ENCODE assay signal across 2 cellular contexts in the genomic region with DNA sequence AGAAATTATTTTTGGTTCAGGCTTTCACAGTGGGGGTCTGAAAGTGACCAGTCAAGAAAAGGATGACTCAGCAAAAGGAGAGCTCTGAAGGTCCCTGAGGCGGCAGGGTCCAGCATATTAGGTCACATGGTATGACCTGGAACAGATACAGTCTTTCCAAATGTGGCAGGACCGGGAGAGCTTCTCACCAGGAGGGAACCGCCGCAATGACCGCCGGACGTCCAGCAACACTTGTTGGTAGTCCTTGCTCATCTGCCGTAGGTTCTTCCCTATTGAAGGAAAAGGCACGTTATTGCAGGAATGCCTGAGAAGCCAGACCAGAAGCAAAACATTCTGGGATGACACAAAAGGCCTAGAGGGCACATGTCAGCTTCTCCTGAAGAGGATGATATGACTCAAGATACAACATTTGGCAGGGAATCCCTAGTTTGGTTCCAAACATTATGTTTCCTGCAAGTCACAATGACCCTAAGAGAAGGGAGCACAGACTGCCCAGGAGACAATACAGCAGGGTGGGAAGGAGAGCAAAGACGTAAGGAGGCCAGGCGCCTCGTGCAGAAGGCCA.
TF ChIP-seq lines count a peak whose summit lies in the region.

No MANE protein-coding gene starts in this region.

TF ChIP-seq in HEK293, 187 proteins besides CTCF, POLR2A, EP300 and RAD21:
- TF ChIP-seq ZNF830 (tag by site-specific recombination; IDR thresholded peaks at IDR 0.05; ENCODE audit: low read depth) (no peak), ZNF785 (tag by site-specific recombination; IDR thresholded peaks at IDR 0.05) (no peak), ZFP3 (tag by site-specific recombination; IDR thresholded peaks at IDR 0.05; ENCODE audit: low read depth) (no peak), ZNF600 (tag by site-specific recombination; IDR thresholded peaks at IDR 0.05) (peak; percentile 39; the same call in 1 of the 2 replicates), ZFP37 (tag by site-specific recombination; IDR thresholded peaks at IDR 0.05) (no peak)

TF ChIP-seq in K562, 482 proteins besides CTCF, POLR2A, EP300 and RAD21 (continues in another document):
- TF ChIP-seq, protein P1, sequence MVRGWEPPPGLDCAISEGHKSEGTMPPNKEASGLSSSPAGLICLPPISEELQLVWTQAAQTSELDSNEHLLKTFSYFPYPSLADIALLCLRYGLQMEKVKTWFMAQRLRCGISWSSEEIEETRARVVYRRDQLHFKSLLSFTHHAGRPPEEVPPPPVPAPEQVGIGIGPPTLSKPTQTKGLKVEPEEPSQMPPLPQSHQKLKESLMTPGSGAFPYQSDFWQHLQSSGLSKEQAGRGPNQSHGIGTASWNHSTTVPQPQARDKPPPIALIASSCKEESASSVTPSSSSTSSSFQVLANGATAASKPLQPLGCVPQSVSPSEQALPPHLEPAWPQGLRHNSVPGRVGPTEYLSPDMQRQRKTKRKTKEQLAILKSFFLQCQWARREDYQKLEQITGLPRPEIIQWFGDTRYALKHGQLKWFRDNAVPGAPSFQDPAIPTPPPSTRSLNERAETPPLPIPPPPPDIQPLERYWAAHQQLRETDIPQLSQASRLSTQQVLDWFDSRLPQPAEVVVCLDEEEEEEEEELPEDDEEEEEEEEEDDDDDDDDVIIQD (CRISPR knock-in tag; IDR thresholded peaks at IDR 0.05), result no peak
- TF ChIP-seq ZNF764 (CRISPR knock-in tag; IDR thresholded peaks at IDR 0.05; ENCODE audit: low read depth), result no peak
- TF ChIP-seq ZNF766 (CRISPR knock-in tag; conservative IDR thresholded peaks at IDR 0.05), result no peak
- TF ChIP-seq, protein P2, sequence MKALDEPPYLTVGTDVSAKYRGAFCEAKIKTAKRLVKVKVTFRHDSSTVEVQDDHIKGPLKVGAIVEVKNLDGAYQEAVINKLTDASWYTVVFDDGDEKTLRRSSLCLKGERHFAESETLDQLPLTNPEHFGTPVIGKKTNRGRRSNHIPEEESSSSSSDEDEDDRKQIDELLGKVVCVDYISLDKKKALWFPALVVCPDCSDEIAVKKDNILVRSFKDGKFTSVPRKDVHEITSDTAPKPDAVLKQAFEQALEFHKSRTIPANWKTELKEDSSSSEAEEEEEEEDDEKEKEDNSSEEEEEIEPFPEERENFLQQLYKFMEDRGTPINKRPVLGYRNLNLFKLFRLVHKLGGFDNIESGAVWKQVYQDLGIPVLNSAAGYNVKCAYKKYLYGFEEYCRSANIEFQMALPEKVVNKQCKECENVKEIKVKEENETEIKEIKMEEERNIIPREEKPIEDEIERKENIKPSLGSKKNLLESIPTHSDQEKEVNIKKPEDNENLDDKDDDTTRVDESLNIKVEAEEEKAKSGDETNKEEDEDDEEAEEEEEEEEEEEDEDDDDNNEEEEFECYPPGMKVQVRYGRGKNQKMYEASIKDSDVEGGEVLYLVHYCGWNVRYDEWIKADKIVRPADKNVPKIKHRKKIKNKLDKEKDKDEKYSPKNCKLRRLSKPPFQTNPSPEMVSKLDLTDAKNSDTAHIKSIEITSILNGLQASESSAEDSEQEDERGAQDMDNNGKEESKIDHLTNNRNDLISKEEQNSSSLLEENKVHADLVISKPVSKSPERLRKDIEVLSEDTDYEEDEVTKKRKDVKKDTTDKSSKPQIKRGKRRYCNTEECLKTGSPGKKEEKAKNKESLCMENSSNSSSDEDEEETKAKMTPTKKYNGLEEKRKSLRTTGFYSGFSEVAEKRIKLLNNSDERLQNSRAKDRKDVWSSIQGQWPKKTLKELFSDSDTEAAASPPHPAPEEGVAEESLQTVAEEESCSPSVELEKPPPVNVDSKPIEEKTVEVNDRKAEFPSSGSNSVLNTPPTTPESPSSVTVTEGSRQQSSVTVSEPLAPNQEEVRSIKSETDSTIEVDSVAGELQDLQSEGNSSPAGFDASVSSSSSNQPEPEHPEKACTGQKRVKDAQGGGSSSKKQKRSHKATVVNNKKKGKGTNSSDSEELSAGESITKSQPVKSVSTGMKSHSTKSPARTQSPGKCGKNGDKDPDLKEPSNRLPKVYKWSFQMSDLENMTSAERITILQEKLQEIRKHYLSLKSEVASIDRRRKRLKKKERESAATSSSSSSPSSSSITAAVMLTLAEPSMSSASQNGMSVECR (CRISPR knock-in tag; IDR thresholded peaks at IDR 0.05), result no peak
- TF ChIP-seq XRCC5 (IDR thresholded peaks at IDR 0.05; ENCODE audit: low read depth, low read length), result no peak
- TF ChIP-seq, protein P3, sequence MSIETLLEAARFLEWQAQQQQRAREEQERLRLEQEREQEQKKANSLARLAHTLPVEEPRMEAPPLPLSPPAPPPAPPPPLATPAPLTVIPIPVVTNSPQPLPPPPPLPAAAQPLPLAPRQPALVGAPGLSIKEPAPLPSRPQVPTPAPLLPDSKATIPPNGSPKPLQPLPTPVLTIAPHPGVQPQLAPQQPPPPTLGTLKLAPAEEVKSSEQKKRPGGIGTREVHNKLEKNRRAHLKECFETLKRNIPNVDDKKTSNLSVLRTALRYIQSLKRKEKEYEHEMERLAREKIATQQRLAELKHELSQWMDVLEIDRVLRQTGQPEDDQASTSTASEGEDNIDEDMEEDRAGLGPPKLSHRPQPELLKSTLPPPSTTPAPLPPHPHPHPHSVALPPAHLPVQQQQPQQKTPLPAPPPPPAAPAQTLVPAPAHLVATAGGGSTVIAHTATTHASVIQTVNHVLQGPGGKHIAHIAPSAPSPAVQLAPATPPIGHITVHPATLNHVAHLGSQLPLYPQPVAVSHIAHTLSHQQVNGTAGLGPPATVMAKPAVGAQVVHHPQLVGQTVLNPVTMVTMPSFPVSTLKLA (conservative IDR thresholded peaks at IDR 0.05), result peak in 1 of 2 experiments; percentile 46; a peak in 1 of 4 replicates
- TF ChIP-seq, protein P4, sequence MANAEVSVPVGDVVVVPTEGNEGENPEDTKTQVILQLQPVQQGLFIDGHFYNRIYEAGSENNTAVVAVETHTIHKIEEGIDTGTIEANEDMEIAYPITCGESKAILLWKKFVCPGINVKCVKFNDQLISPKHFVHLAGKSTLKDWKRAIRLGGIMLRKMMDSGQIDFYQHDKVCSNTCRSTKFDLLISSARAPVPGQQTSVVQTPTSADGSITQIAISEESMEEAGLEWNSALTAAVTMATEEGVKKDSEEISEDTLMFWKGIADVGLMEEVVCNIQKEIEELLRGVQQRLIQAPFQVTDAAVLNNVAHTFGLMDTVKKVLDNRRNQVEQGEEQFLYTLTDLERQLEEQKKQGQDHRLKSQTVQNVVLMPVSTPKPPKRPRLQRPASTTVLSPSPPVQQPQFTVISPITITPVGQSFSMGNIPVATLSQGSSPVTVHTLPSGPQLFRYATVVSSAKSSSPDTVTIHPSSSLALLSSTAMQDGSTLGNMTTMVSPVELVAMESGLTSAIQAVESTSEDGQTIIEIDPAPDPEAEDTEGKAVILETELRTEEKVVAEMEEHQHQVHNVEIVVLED (CRISPR knock-in tag; IDR thresholded peaks at IDR 0.05), result no peak
- TF ChIP-seq ZNF197 (CRISPR knock-in tag; IDR thresholded peaks at IDR 0.05; ENCODE audit: low read depth), result no peak
- TF ChIP-seq, protein P5, sequence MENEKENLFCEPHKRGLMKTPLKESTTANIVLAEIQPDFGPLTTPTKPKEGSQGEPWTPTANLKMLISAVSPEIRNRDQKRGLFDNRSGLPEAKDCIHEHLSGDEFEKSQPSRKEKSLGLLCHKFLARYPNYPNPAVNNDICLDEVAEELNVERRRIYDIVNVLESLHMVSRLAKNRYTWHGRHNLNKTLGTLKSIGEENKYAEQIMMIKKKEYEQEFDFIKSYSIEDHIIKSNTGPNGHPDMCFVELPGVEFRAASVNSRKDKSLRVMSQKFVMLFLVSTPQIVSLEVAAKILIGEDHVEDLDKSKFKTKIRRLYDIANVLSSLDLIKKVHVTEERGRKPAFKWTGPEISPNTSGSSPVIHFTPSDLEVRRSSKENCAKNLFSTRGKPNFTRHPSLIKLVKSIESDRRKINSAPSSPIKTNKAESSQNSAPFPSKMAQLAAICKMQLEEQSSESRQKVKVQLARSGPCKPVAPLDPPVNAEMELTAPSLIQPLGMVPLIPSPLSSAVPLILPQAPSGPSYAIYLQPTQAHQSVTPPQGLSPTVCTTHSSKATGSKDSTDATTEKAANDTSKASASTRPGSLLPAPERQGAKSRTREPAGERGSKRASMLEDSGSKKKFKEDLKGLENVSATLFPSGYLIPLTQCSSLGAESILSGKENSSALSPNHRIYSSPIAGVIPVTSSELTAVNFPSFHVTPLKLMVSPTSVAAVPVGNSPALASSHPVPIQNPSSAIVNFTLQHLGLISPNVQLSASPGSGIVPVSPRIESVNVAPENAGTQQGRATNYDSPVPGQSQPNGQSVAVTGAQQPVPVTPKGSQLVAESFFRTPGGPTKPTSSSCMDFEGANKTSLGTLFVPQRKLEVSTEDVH (IDR thresholded peaks at IDR 0.05; ENCODE audit: low read depth, partially characterized antibody), result no peak
- no peak for TF ChIP-seq TCF3 (CRISPR knock-in tag; IDR thresholded peaks at IDR 0.05)
- no peak for TF ChIP-seq KLF13 (tag; IDR thresholded peaks at IDR 0.05; ENCODE audit: borderline replicate concordance, low read depth)
- no peak for TF ChIP-seq CBFA2T2 (conservative IDR thresholded peaks at IDR 0.05)
- no peak for TF ChIP-seq EZH2 (IDR thresholded peaks at IDR 0.05; ENCODE audit: borderline replicate concordance, low read depth, low read length)
- TF ChIP-seq MAZ (CRISPR knock-in tag; conservative IDR thresholded peaks at IDR 0.05 in 1 of 2, IDR thresholded peaks at IDR 0.05 in 1 of 2), result no peak
- peak; percentile 96 for TF ChIP-seq MAFG (tag; conservative IDR thresholded peaks at IDR 0.05)
- peak; percentile 24; the same call in 1 of the 2 replicates for TF ChIP-seq ARID1B (IDR thresholded peaks at IDR 0.05)
- TF ChIP-seq GTF2E2 (tag; IDR thresholded peaks at IDR 0.05), result no peak
- TF ChIP-seq, protein P6, sequence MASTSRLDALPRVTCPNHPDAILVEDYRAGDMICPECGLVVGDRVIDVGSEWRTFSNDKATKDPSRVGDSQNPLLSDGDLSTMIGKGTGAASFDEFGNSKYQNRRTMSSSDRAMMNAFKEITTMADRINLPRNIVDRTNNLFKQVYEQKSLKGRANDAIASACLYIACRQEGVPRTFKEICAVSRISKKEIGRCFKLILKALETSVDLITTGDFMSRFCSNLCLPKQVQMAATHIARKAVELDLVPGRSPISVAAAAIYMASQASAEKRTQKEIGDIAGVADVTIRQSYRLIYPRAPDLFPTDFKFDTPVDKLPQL (IDR thresholded peaks at IDR 0.05; ENCODE audit: extremely low read depth, insufficient read length), result no peak
- no peak for TF ChIP-seq ZNF696 (CRISPR knock-in tag; conservative IDR thresholded peaks at IDR 0.05)
- no peak for TF ChIP-seq RBBP5 (IDR thresholded peaks at IDR 0.05; ENCODE audit: borderline replicate concordance, insufficient read depth, low read length, poor library complexity, severe bottlenecking)
- no peak for TF ChIP-seq CBX3 (IDR thresholded peaks at IDR 0.05; ENCODE audit: borderline replicate concordance in 1 of 2, low read length in 2 of 2)
- TF ChIP-seq RAD51 (IDR thresholded peaks at IDR 0.05; ENCODE audit: borderline replicate concordance, low read depth), result peak; percentile 57; the same call in 1 of the 2 replicates
- TF ChIP-seq ZNF316 (IDR thresholded peaks at IDR 0.05), result peak; percentile 99
- no peak for TF ChIP-seq MEF2A (IDR thresholded peaks at IDR 0.05; ENCODE audit: control insufficient read depth, low read depth, low read length)
- no peak for TF ChIP-seq SP2 (IDR thresholded peaks at IDR 0.05; ENCODE audit: extremely low read depth, low read depth, low read length, poor library complexity, severe bottlenecking)
- no peak for TF ChIP-seq TRIM24 (IDR thresholded peaks at IDR 0.05)
- TF ChIP-seq CEBPB (tag; IDR thresholded peaks at IDR 0.05), result no peak
- TF ChIP-seq, protein P7, sequence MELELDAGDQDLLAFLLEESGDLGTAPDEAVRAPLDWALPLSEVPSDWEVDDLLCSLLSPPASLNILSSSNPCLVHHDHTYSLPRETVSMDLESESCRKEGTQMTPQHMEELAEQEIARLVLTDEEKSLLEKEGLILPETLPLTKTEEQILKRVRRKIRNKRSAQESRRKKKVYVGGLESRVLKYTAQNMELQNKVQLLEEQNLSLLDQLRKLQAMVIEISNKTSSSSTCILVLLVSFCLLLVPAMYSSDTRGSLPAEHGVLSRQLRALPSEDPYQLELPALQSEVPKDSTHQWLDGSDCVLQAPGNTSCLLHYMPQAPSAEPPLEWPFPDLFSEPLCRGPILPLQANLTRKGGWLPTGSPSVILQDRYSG (tag; conservative IDR thresholded peaks at IDR 0.05; ENCODE audit: low read depth), result no peak
- no peak for TF ChIP-seq HIVEP1 (CRISPR knock-in tag; IDR thresholded peaks at IDR 0.05)
- TF ChIP-seq CCAR2 (IDR thresholded peaks at IDR 0.05; ENCODE audit: low read depth, low read length), result no peak
- TF ChIP-seq NFYB (IDR thresholded peaks at IDR 0.05; ENCODE audit: extremely low read depth, insufficient read length), result no peak
- TF ChIP-seq HNRNPUL1 (IDR thresholded peaks at IDR 0.05; ENCODE audit: low read length), result no peak
- TF ChIP-seq NR2F6 (CRISPR knock-in tag; IDR thresholded peaks at IDR 0.05), result no peak
- TF ChIP-seq, protein P8, sequence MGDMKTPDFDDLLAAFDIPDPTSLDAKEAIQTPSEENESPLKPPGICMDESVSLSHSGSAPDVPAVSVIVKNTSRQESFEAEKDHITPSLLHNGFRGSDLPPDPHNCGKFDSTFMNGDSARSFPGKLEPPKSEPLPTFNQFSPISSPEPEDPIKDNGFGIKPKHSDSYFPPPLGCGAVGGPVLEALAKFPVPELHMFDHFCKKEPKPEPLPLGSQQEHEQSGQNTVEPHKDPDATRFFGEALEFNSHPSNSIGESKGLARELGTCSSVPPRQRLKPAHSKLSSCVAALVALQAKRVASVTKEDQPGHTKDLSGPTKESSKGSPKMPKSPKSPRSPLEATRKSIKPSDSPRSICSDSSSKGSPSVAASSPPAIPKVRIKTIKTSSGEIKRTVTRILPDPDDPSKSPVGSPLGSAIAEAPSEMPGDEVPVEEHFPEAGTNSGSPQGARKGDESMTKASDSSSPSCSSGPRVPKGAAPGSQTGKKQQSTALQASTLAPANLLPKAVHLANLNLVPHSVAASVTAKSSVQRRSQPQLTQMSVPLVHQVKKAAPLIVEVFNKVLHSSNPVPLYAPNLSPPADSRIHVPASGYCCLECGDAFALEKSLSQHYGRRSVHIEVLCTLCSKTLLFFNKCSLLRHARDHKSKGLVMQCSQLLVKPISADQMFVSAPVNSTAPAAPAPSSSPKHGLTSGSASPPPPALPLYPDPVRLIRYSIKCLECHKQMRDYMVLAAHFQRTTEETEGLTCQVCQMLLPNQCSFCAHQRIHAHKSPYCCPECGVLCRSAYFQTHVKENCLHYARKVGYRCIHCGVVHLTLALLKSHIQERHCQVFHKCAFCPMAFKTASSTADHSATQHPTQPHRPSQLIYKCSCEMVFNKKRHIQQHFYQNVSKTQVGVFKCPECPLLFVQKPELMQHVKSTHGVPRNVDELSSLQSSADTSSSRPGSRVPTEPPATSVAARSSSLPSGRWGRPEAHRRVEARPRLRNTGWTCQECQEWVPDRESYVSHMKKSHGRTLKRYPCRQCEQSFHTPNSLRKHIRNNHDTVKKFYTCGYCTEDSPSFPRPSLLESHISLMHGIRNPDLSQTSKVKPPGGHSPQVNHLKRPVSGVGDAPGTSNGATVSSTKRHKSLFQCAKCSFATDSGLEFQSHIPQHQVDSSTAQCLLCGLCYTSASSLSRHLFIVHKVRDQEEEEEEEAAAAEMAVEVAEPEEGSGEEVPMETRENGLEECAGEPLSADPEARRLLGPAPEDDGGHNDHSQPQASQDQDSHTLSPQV (IDR thresholded peaks at IDR 0.05), result 0 out of 2 replicates have a peak, but pooled peaks have one; percentile 22
- no peak for TF ChIP-seq ELF2 (CRISPR knock-in tag; IDR thresholded peaks at IDR 0.05)
- no peak for TF ChIP-seq SIN3A (IDR thresholded peaks at IDR 0.05; ENCODE audit: borderline replicate concordance in 2 of 2, control insufficient read depth in 1 of 2, low read depth in 2 of 2, low read length in 2 of 2)
- no peak for TF ChIP-seq ZNF146 (CRISPR knock-in tag; IDR thresholded peaks at IDR 0.05; ENCODE audit: unreplicated experiment)
- no peak for TF ChIP-seq KAT8 (IDR thresholded peaks at IDR 0.05; ENCODE audit: low read depth)
- no peak for TF ChIP-seq SMAD1 (IDR thresholded peaks at IDR 0.05; ENCODE audit: low read depth, low read length, partially characterized antibody)
- TF ChIP-seq ZNF586 (CRISPR knock-in tag; conservative IDR thresholded peaks at IDR 0.05), result no peak
